ENCODE assay signal across 38 cellular contexts in the genomic region with DNA sequence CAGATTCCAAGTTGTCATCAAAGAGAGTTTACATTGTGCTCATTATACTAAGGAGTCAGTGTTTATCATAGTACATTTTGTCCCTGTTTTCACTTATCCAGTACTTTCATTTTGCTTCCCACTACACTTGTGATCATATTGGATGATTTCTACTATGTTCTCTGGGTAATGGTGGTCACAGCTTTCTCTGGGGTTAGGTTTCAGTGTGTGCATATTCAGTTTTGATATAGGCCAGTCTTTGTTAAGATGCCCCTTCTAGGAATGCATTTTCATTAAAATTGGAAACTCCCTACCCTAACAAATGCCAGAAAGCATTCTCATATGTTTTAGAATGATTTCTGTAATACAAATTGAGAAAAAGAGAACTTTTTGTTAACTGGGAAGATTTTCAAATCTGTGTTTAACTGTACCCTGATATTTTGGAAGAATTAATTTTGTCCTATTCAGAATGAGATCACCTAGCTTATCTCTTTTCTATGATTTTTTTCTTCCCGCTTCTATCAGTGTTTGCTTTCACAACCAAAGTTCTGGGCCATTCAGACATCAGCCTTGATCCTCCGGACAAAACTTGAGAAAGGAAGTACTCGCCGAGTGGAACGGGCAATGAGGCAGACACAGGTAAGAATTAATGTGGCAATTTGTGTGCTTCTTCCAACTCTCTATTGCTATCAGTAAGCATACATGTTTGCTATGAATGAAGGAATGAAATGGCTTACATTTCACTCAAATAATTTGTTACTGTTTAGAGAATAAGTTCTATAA.
A peak's percentile ranks its signal among the peaks of the same experiment; 100 is the strongest.
DNase-seq lines count a peak whose midpoint lies in the region; ATAC-seq and TF ChIP-seq lines count a peak whose summit lies in the region.
"Had no signal": no experiment of that assay in that cellular context is flagged by ENCODE, and none has a peak within 500 bp of the region (broad histone marks: within the 10 kb centered on the region; RNA-seq: fewer than 3 reads in every experiment).

No MANE protein-coding gene starts in this region.

- no peak for TF ChIP-seq CTCF in KMS-11 (conservative IDR thresholded peaks at IDR 0.05; ENCODE audit: low read depth, low read length)

- no peaks in the 10 kb centered on the region for H3K36me3 ChIP-seq in KMS-11 (ENCODE audit: insufficient read depth)

- peak overlapping the region; percentile 15; the same call in 1 of the 2 replicates for H3K4me2 ChIP-seq in KMS-11
- H3K4me2 ChIP-seq: smooth muscle cell had no signal

- H3K27ac ChIP-seq in KMS-11, result peak overlapping the region; percentile 25
- H3K27ac ChIP-seq: epithelial cell of prostate, SK-N-MC, tibial artery, vagina had no signal

- H3K4me1 Mint-ChIP-seq in activated naive CD4-positive, alpha-beta T cell treated with anti-CD3 and anti-CD28 coated beads, Interleukin-2, amount 10 ng/mL, durations not matched to agents 7 days and 5 days, result peaks cover 19% of the 10 kb centered on the region
- H3K4me1 Mint-ChIP-seq: B cell had no signal

- H4K20me1 ChIP-seq in KMS-11 (ENCODE audit: insufficient read depth), result no peaks in the 10 kb centered on the region

- H3K27me3 Mint-ChIP-seq in activated naive CD4-positive, alpha-beta T cell treated with anti-CD3 and anti-CD28 coated beads, Interleukin-2, amount 10 ng/mL, durations not matched to agents 7 days and 5 days, result no peaks in the 10 kb centered on the region
- H3K27me3 Mint-ChIP-seq: B cell; CD8-positive, alpha-beta memory T cell; stimulated activated naive CD8-positive, alpha-beta T cell treated with anti-CD3 and anti-CD28 coated beads, Interleukin-15, amount 100 ng/mL, for 72 hours had no signal

- peak overlapping the region; percentile 50 for H3K27ac Mint-ChIP-seq in activated naive CD4-positive, alpha-beta T cell treated with anti-CD3 and anti-CD28 coated beads, Interleukin-2, amount 10 ng/mL, durations not matched to agents 7 days and 5 days
- H3K27ac Mint-ChIP-seq: B cell; stimulated activated naive CD8-positive, alpha-beta T cell treated with anti-CD3 and anti-CD28 coated beads, Interleukin-15, amount 100 ng/mL, for 72 hours had no signal

- H3K36me3 Mint-ChIP-seq in activated naive CD4-positive, alpha-beta T cell treated with anti-CD3 and anti-CD28 coated beads, Interleukin-2, amount 10 ng/mL, durations not matched to agents 7 days and 5 days, result peaks cover 8% of the 10 kb centered on the region

- no peak for ATAC-seq in HG03378 (IDR thresholded peaks at IDR 0.05; ENCODE audit: unreplicated experiment)
- ATAC-seq: K562; left ventricle myocardium superior; stimulated activated naive CD8-positive, alpha-beta T cell treated with anti-CD3 and anti-CD28 coated beads, Interleukin-15, amount 100 ng/mL, for 72 hours had no signal

- no peak for DNase-seq in activated naive CD4-positive, alpha-beta T cell treated with anti-CD3 and anti-CD28 coated beads, Interleukin-2, amount 10 ng/mL, durations not matched to agents 7 days and 5 days
- no peak for DNase-seq in activated naive CD4-positive, alpha-beta T cell (lab: John Stamatoyannopoulos, UW)
- DNase-seq in fibroblast of peridontal ligament (ENCODE audit: extremely low read depth) (peak; percentile 64), NCI-H1436 treated with DMSO at 0.1 percent for 48 hours (lab: John Stamatoyannopoulos, UW) (no peak), activated gamma-delta T cell (lab: John Stamatoyannopoulos, UW) (no peak), NCI-H510A (lab: John Stamatoyannopoulos, UW) (no peak)
- DNase-seq: ACHN; activated CD4-positive, CD25-positive, alpha-beta regulatory T cell treated with anti-CD3 and anti-CD28 coated beads, Interleukin-2, amount 50 U/mL, for 72 hours; activated CD8-positive, alpha-beta memory T cell treated with anti-CD3 and anti-CD28 coated beads for 24 hours; activated effector memory CD4-positive, alpha-beta T cell treated with anti-CD3 and anti-CD28 coated beads, Interleukin-2, amount 50 U/mL, for 16 hours; activated T-cell treated with anti-CD3 and anti-CD28 coated beads for 4 hours; CD8-positive, alpha-beta memory T cell; central memory CD4-positive, alpha-beta T cell; cortex of kidney; DMS 273 treated with DMSO at 0.1 percent for 48 hours; effector memory CD4-positive, alpha-beta T cell; GOT3; islet precursor cell; left ventricle myocardium superior; mesendoderm; NCI-H1092 treated with DMSO at 0.1 percent for 48 hours; NCI-H187; NCI-H2171 treated with DMSO at 0.1 percent for 48 hours; NCI-H524; posterior cingulate gyrus; right cardiac atrium; stimulated activated CD8-positive, alpha-beta memory T cell treated with anti-CD3 and anti-CD28 coated beads, Interleukin-4, amount 100 ng/mL, for 48 hours; stimulated activated naive CD8-positive, alpha-beta T cell treated with anti-CD3 and anti-CD28 coated beads, Interleukin-15, amount 100 ng/mL, for 72 hours; tibial artery had no signal

- CTCF ChIA-PET in activated naive CD4-positive, alpha-beta T cell treated with anti-CD3 and anti-CD28 coated beads, Interleukin-2, amount 10 ng/mL, durations not matched to agents 7 days and 5 days (lab: Charles Lee), result no interaction called here

- no peak overlapping the region for H3K4me3 Mint-ChIP-seq in activated naive CD4-positive, alpha-beta T cell treated with anti-CD3 and anti-CD28 coated beads, Interleukin-2, amount 10 ng/mL, durations not matched to agents 7 days and 5 days
- H3K4me3 Mint-ChIP-seq: B cell; CD8-positive, alpha-beta memory T cell; neural crest cell; stimulated activated naive CD8-positive, alpha-beta T cell treated with anti-CD3 and anti-CD28 coated beads, Interleukin-15, amount 100 ng/mL, for 72 hours had no signal

- no peaks in the 10 kb centered on the region for H3K27me3 ChIP-seq in KMS-11 (ENCODE audit: insufficient read depth, low read depth)
- H3K27me3 ChIP-seq: tibial artery, vagina had no signal

- H3K4me3 ChIP-seq in KMS-11 (IDR thresholded peaks at IDR 0.05; ENCODE audit: insufficient read depth, low read depth, low read length), result no peak overlapping the region
- H3K4me3 ChIP-seq: K562, SK-N-MC, smooth muscle cell, tibial artery, vagina had no signal

- peaks cover 25% of the 10 kb centered on the region for H3K4me1 ChIP-seq in KMS-11 (ENCODE audit: low read depth, poor library complexity, severe bottlenecking)
- H3K4me1 ChIP-seq: vagina had no signal

- no peak overlapping the region for H2AFZ ChIP-seq in KMS-11 (ENCODE audit: low read depth)

- H3K9ac ChIP-seq in KMS-11, result no peak overlapping the region

- no peaks in the 10 kb centered on the region for H3K79me2 ChIP-seq in KMS-11 (ENCODE audit: insufficient read depth, low read depth)

- no peaks in the 10 kb centered on the region for H3K9me3 Mint-ChIP-seq in activated naive CD4-positive, alpha-beta T cell treated with anti-CD3 and anti-CD28 coated beads, Interleukin-2, amount 10 ng/mL, durations not matched to agents 7 days and 5 days
- H3K9me3 Mint-ChIP-seq: CD8-positive, alpha-beta memory T cell; neural crest cell; stimulated activated naive CD8-positive, alpha-beta T cell treated with anti-CD3 and anti-CD28 coated beads, Interleukin-15, amount 100 ng/mL, for 72 hours had no signal
